In the genomic region with DNA sequence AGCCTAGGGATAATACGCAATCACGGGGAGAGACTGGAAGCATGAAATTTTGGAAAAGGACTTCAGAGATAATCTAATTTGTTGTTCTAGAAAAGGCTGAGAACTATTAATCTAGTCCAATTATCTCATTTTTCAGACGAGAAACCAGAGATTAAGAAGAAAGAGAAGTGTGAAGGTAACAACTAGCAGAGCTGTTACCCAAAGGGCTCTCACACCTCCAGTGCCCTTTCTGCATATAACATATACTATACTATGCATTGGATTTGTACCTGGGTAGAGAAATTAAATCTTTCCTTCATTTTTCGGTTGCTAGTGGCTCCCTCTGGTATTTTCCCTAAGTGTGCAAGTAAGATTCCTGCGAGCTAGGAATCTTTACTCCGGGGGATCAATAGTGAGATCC, we compare ENCODE assay signal across 37 cellular contexts. TPM values are rescaled to one million over a fixed set of nuclear protein-coding genes. Genes with fewer than 3 reads are reported as not detected.
"Had no signal": no experiment of that assay in that cellular context is flagged by ENCODE, and none has a peak within 500 bp of the region (broad histone marks: within the 10 kb centered on the region; RNA-seq: fewer than 3 reads in every experiment).

No MANE protein-coding gene starts in this region.

- H3K4me1 Mint-ChIP-seq: activated CD4-positive, alpha-beta T cell treated with anti-CD3 and anti-CD28 coated beads for 36 hours; activated CD4-positive, alpha-beta T cell treated with anti-CD3 and anti-CD28 coated beads, Interleukin-2, amount 10 ng/mL, durations not matched to agents 24 days and 14 days; activated CD8-positive, alpha-beta memory T cell treated with anti-CD3 and anti-CD28 coated beads, Interleukin-2, amount 10 ng/mL, durations not matched to agents 7 days and 5 days; activated naive CD4-positive, alpha-beta T cell treated with anti-CD3 and anti-CD28 coated beads, Interleukin-2, amount 10 ng/mL, durations not matched to agents 7 days and 5 days; activated naive CD8-positive, alpha-beta T cell treated with anti-CD3 and anti-CD28 coated beads, Interleukin-2, amount 10 ng/mL, durations not matched to agents 7 days and 5 days; brain had no signal

- ATAC-seq: activated CD4-positive, alpha-beta T cell treated with anti-CD3 and anti-CD28 coated beads for 36 hours; activated CD8-positive, alpha-beta memory T cell treated with anti-CD3 and anti-CD28 coated beads, Interleukin-2, amount 10 ng/mL, durations not matched to agents 7 days and 5 days; activated CD8-positive, alpha-beta T cell treated with anti-CD3 and anti-CD28 coated beads, Interleukin-2, amount 10 ng/mL, durations not matched to agents 7 days and 5 days; activated naive CD4-positive, alpha-beta T cell treated with anti-CD3 and anti-CD28 coated beads, Interleukin-2, amount 50 U/mL, for 72 hours; foreskin keratinocyte; gastrocnemius medialis; T-helper 17 cell had no signal

- H3K27ac Mint-ChIP-seq: activated CD4-positive, alpha-beta memory T cell treated with anti-CD3 and anti-CD28 coated beads for 36 hours; activated CD4-positive, alpha-beta T cell treated with anti-CD3 and anti-CD28 coated beads for 36 hours; activated CD4-positive, alpha-beta T cell treated with anti-CD3 and anti-CD28 coated beads, Interleukin-2, amount 10 ng/mL, durations not matched to agents 24 days and 14 days; activated CD8-positive, alpha-beta memory T cell treated with anti-CD3 and anti-CD28 coated beads, Interleukin-2, amount 10 ng/mL, durations not matched to agents 7 days and 5 days; activated CD8-positive, alpha-beta T cell treated with anti-CD3 and anti-CD28 coated beads, Interleukin-2, amount 10 ng/mL, durations not matched to agents 7 days and 5 days; activated naive CD4-positive, alpha-beta T cell treated with anti-CD3 and anti-CD28 coated beads, Interleukin-2, amount 10 ng/mL, durations not matched to agents 7 days and 5 days; activated naive CD4-positive, alpha-beta T cell treated with anti-CD3 and anti-CD28 coated beads, Interleukin-2, amount 50 U/mL, for 72 hours; activated naive CD8-positive, alpha-beta T cell treated with anti-CD3 and anti-CD28 coated beads, Interleukin-2, amount 10 ng/mL, durations not matched to agents 7 days and 5 days; activated T-helper 1 cell treated with anti-CD3 and anti-CD28 coated beads, Interleukin-12 subunit alpha, Interleukin-12 subunit beta, Interleukin-2, Interleukin-4 antibody, amounts not matched to agents 30 ng/mL and 10 ng/mL and 1 ng/mL, durations not matched to agents 14 hours and 24 hours and 36 hours; brain; dendritic cell treated with granulocyte-macrophage colony-stimulating factor and Interleukin-4, amounts not matched to agents 40 ng/mL and 50 ng/mL, for 4 days; T-helper 17 cell; T-helper 2 cell treated with Interferon-gamma antibody and Interleukin-4, amounts not matched to agents 5 μg/mL and 100 μg/mL, for 36 hours had no signal

- H3K9me3 Mint-ChIP-seq: activated CD4-positive, alpha-beta memory T cell treated with anti-CD3 and anti-CD28 coated beads for 36 hours; activated CD4-positive, alpha-beta T cell treated with anti-CD3 and anti-CD28 coated beads, Interleukin-2, amount 10 ng/mL, durations not matched to agents 24 days and 14 days; activated naive CD4-positive, alpha-beta T cell treated with anti-CD3 and anti-CD28 coated beads, Interleukin-2, amount 10 ng/mL, durations not matched to agents 7 days and 5 days; activated naive CD4-positive, alpha-beta T cell treated with anti-CD3 and anti-CD28 coated beads, Interleukin-2, amount 50 U/mL, for 72 hours; activated naive CD8-positive, alpha-beta T cell treated with anti-CD3 and anti-CD28 coated beads, Interleukin-2, amount 10 ng/mL, durations not matched to agents 7 days and 5 days; activated T-helper 1 cell treated with anti-CD3 and anti-CD28 coated beads, Interleukin-12 subunit alpha, Interleukin-12 subunit beta, Interleukin-2, Interleukin-4 antibody, amounts not matched to agents 30 ng/mL and 10 ng/mL and 1 ng/mL, durations not matched to agents 14 hours and 24 hours and 36 hours; brain; dendritic cell treated with granulocyte-macrophage colony-stimulating factor and Interleukin-4, amounts not matched to agents 40 ng/mL and 50 ng/mL, for 4 days; T-helper 2 cell treated with Interferon-gamma antibody and Interleukin-4, amounts not matched to agents 5 μg/mL and 100 μg/mL, for 36 hours had no signal

- DNase-seq: activated CD4-positive, alpha-beta memory T cell treated with anti-CD3 and anti-CD28 coated beads for 36 hours; activated CD4-positive, alpha-beta T cell treated with anti-CD3 and anti-CD28 coated beads for 36 hours; activated CD4-positive, alpha-beta T cell treated with anti-CD3 and anti-CD28 coated beads, Interleukin-2, amount 10 ng/mL, durations not matched to agents 24 days and 14 days; activated CD4-positive, CD25-positive, alpha-beta regulatory T cell; activated CD4-positive, CD25-positive, alpha-beta regulatory T cell treated with anti-CD3 and anti-CD28 coated beads, Interleukin-2, amount 50 U/mL, for 72 hours; activated CD8-positive, alpha-beta memory T cell treated with anti-CD3 and anti-CD28 coated beads, Interleukin-2, amount 10 ng/mL, durations not matched to agents 7 days and 5 days; activated CD8-positive, alpha-beta memory T cell treated with anti-CD3 and anti-CD28 coated beads, Interleukin-2, amount 50 U/mL, for 4 hours; activated CD8-positive, alpha-beta T cell treated with anti-CD3 and anti-CD28 coated beads, Interleukin-2, amount 10 ng/mL, durations not matched to agents 7 days and 5 days; activated gamma-delta T cell; activated naive CD4-positive, alpha-beta T cell; activated naive CD4-positive, alpha-beta T cell treated with anti-CD3 and anti-CD28 coated beads, Interleukin-2, amount 10 ng/mL, durations not matched to agents 7 days and 5 days; activated naive CD8-positive, alpha-beta T cell treated with anti-CD3 and anti-CD28 coated beads, Interleukin-2, amount 10 ng/mL, durations not matched to agents 7 days and 5 days; activated T-cell treated with anti-CD3 and anti-CD28 coated beads, Interleukin-2, amount 50 U/mL, for 1 hour; activated T-cell treated with anti-CD3 and anti-CD28 coated beads, Interleukin-2, amount 50 U/mL, for 48 hours; central memory CD4-positive, alpha-beta T cell; dorsolateral prefrontal cortex; effector memory CD4-positive, alpha-beta T cell; erythroblast; foreskin keratinocyte; gastrocnemius medialis; glutamatergic neuron; T-helper 1 cell; T-helper 17 cell; T1000; WERI-Rb-1 had no signal

- H3K36me3 ChIP-seq: breast epithelium had no signal

- H3K27me3 ChIP-seq: ascending aorta, breast epithelium, cardiac muscle cell, dorsolateral prefrontal cortex, esophagus muscularis mucosa, foreskin keratinocyte, gastrocnemius medialis had no signal

- H3K27ac ChIP-seq: ascending aorta, breast epithelium, cardiac muscle cell, coronary artery, dorsolateral prefrontal cortex, esophagus muscularis mucosa, foreskin keratinocyte, gastrocnemius medialis, WERI-Rb-1 had no signal

- H3K9me3 ChIP-seq: ascending aorta, breast epithelium, esophagus muscularis mucosa, gastrocnemius medialis had no signal

- H3K4me3 ChIP-seq: ascending aorta, breast epithelium, cardiac muscle cell, coronary artery, dorsolateral prefrontal cortex, esophagus muscularis mucosa, gastrocnemius medialis had no signal

- H3K4me3 Mint-ChIP-seq: activated CD4-positive, alpha-beta memory T cell treated with anti-CD3 and anti-CD28 coated beads for 36 hours; activated CD4-positive, alpha-beta T cell treated with anti-CD3 and anti-CD28 coated beads for 36 hours; activated CD4-positive, alpha-beta T cell treated with anti-CD3 and anti-CD28 coated beads, Interleukin-2, amount 10 ng/mL, durations not matched to agents 24 days and 14 days; activated CD8-positive, alpha-beta memory T cell treated with anti-CD3 and anti-CD28 coated beads, Interleukin-2, amount 10 ng/mL, durations not matched to agents 7 days and 5 days; activated CD8-positive, alpha-beta T cell treated with anti-CD3 and anti-CD28 coated beads, Interleukin-2, amount 10 ng/mL, durations not matched to agents 7 days and 5 days; activated naive CD4-positive, alpha-beta T cell treated with anti-CD3 and anti-CD28 coated beads, Interleukin-2, amount 10 ng/mL, durations not matched to agents 7 days and 5 days; activated naive CD8-positive, alpha-beta T cell treated with anti-CD3 and anti-CD28 coated beads, Interleukin-2, amount 10 ng/mL, durations not matched to agents 7 days and 5 days; activated T-helper 1 cell treated with anti-CD3 and anti-CD28 coated beads, Interleukin-12 subunit alpha, Interleukin-12 subunit beta, Interleukin-2, Interleukin-4 antibody, amounts not matched to agents 30 ng/mL and 10 ng/mL and 1 ng/mL, durations not matched to agents 14 hours and 24 hours and 36 hours; brain; dendritic cell treated with granulocyte-macrophage colony-stimulating factor and Interleukin-4, amounts not matched to agents 40 ng/mL and 50 ng/mL, for 4 days; T-helper 17 cell; T-helper 2 cell treated with Interferon-gamma antibody and Interleukin-4, amounts not matched to agents 5 μg/mL and 100 μg/mL, for 36 hours had no signal

- H3K4me1 ChIP-seq: ascending aorta, breast epithelium, esophagus muscularis mucosa, foreskin keratinocyte, gastrocnemius medialis had no signal

- H3K27me3 Mint-ChIP-seq: activated CD4-positive, alpha-beta memory T cell treated with anti-CD3 and anti-CD28 coated beads for 36 hours; activated CD4-positive, alpha-beta T cell treated with anti-CD3 and anti-CD28 coated beads for 36 hours; activated CD4-positive, alpha-beta T cell treated with anti-CD3 and anti-CD28 coated beads, Interleukin-2, amount 10 ng/mL, durations not matched to agents 24 days and 14 days; activated CD8-positive, alpha-beta memory T cell treated with anti-CD3 and anti-CD28 coated beads, Interleukin-2, amount 10 ng/mL, durations not matched to agents 7 days and 5 days; activated naive CD4-positive, alpha-beta T cell treated with anti-CD3 and anti-CD28 coated beads, Interleukin-2, amount 10 ng/mL, durations not matched to agents 7 days and 5 days; activated naive CD8-positive, alpha-beta T cell treated with anti-CD3 and anti-CD28 coated beads, Interleukin-2, amount 10 ng/mL, durations not matched to agents 7 days and 5 days; brain; dendritic cell treated with granulocyte-macrophage colony-stimulating factor and Interleukin-4, amounts not matched to agents 40 ng/mL and 50 ng/mL, for 4 days; T-helper 17 cell had no signal

RNA-seq across cellular contexts. Expression of a gene that starts 13.4 kb away (rescaled TPM):
- total RNA-seq: activated CD4-positive, alpha-beta memory T cell treated with anti-CD3 and anti-CD28 coated beads for 36 hours; activated CD4-positive, alpha-beta T cell treated with anti-CD3 and anti-CD28 coated beads for 36 hours; activated CD4-positive, alpha-beta T cell treated with anti-CD3 and anti-CD28 coated beads, Interleukin-2, amount 10 ng/mL, durations not matched to agents 24 days and 14 days; activated CD8-positive, alpha-beta memory T cell treated with anti-CD3 and anti-CD28 coated beads for 36 hours; activated CD8-positive, alpha-beta memory T cell treated with anti-CD3 and anti-CD28 coated beads, Interleukin-2, amount 10 ng/mL, durations not matched to agents 7 days and 5 days; activated CD8-positive, alpha-beta T cell treated with anti-CD3 and anti-CD28 coated beads, Interleukin-2, amount 10 ng/mL, durations not matched to agents 7 days and 5 days; activated T-helper 1 cell treated with anti-CD3 and anti-CD28 coated beads, Interleukin-12 subunit alpha, Interleukin-12 subunit beta, Interleukin-2, Interleukin-4 antibody, amounts not matched to agents 30 ng/mL and 10 ng/mL and 1 ng/mL, durations not matched to agents 14 hours and 24 hours and 36 hours; ascending aorta; cardiac muscle cell; cerebellum; esophagus muscularis mucosa; T-helper 17 cell had no signal
- polyA plus RNA-seq: cardiac muscle cell had no signal

RNA-seq across cellular contexts. Expression of a gene that starts 33.5 kb away (rescaled TPM):
- total RNA-seq: ascending aorta had no signal
